Comparison of ENCODE assay signal across 8 cellular contexts in genomic region chr15:67107014-67107812, GRCh38. TPM values are rescaled to one million over a fixed set of nuclear protein-coding genes. Genes with fewer than 3 reads are reported as not detected.
A peak's percentile ranks its signal among the peaks of the same experiment; 100 is the strongest.
DNase-seq lines count a peak whose midpoint lies in the region; ATAC-seq and TF ChIP-seq lines count a peak whose summit lies in the region.

No MANE protein-coding gene starts in this region.

- peak overlapping the region; percentile 92 for H3K27ac ChIP-seq in HCT116 (ENCODE audit: low read depth, low read length)

- H3K4me2 ChIP-seq in HCT116 (ENCODE audit: low read length) = peak overlapping the region; percentile 73

- no peaks in the 10 kb centered on the region for H3K9me2 ChIP-seq in HCT116 (ENCODE audit: insufficient read depth)

- intact Hi-C loops in HCT116 (cut with micrococcal nuclease) = loop anchor here (1.0 to 10.0 kb wide), 3 partner anchors 43 to 198 kb away; no protein-coding TSS in a partner anchor

- peaks cover 80 to 96% of the 10 kb centered on the region in 2 experiments for H3K4me1 ChIP-seq in HCT116 (ENCODE audit: control insufficient read depth in 1 of 2, insufficient read depth in 2 of 2, low read length in 2 of 2)

- CTCF ChIA-PET in HCT116 (lab: Charles Lee) = interaction anchor here (0.6 to 1.3 kb wide), 2 partner anchors 11 to 196 kb away, joined by 3 to 5 read pairs; no protein-coding TSS in a partner anchor

- peak; percentile 82 for ATAC-seq in HCT116
- ATAC-seq in stimulated activated naive B cell treated with anti-CD40 and anti-IgM and Interleukin-4, amounts not matched to agents 10 μg/mL and 1 μg/mL and 100 μg/mL, for 72 hours (replicated peaks) = peak in 1 of 2 donors; percentile 8
- ATAC-seq in HG03196 (IDR thresholded peaks at IDR 0.05; ENCODE audit: unreplicated experiment) = no peak
- ATAC-seq in HG03342 (IDR thresholded peaks at IDR 0.05; ENCODE audit: unreplicated experiment) = no peak

- peaks cover 0 to 17% of the 10 kb centered on the region in 2 experiments; a peak in 2 of 4 replicates for H3K36me3 ChIP-seq in HCT116 (ENCODE audit: control insufficient read depth in 1 of 2, insufficient read depth in 2 of 2, low read length in 2 of 2)

- TF ChIP-seq RAD21 in HCT116 (IDR thresholded peaks at IDR 0.05; ENCODE audit: low read depth) = no peak

- DNase-seq in HCT116 (ENCODE audit: low read depth, low spot score) (peak; percentile 99), hepatic stellate cell (ENCODE audit: low spot score) (peak; percentile 92), NCI-H146 treated with DMSO at 0.1 percent for 48 hours (lab: John Stamatoyannopoulos, UW; ENCODE audit: unreplicated experiment) (no peak), NCI-H446 treated with DMSO at 0.1 percent for 48 hours (lab: John Stamatoyannopoulos, UW) (no peak)
- no peak for DNase-seq in stimulated activated naive B cell treated with anti-CD40 and anti-IgM and Interleukin-4, amounts not matched to agents 10 μg/mL and 1 μg/mL and 100 μg/mL, for 72 hours

- H2AFZ ChIP-seq in HCT116 (ENCODE audit: low read depth, low read length, poor library complexity, severe bottlenecking) = no peak overlapping the region

- peaks cover under 1 to 60% of the 10 kb centered on the region in 2 donors for H3K4me1 Mint-ChIP-seq in stimulated activated naive B cell treated with anti-CD40 and anti-IgM and Interleukin-4, amounts not matched to agents 10 μg/mL and 1 μg/mL and 100 μg/mL, for 72 hours

- TF ChIP-seq POLR2A in HCT116 (IDR thresholded peaks at IDR 0.05; ENCODE audit: borderline replicate concordance, extremely low read depth, insufficient read depth, insufficient read length) = no peak

- peak overlapping the region; percentile 25 to 34 for H3K4me3 ChIP-seq in HCT116 (replicated peaks in 1 of 2; ENCODE audit: low read depth in 1 of 2, low read length in 2 of 2)
- peak overlapping the region; percentile 29 for H3K4me3 ChIP-seq in WI38 (ENCODE audit: low read depth, low read length)

- H3K27me3 Mint-ChIP-seq in stimulated activated naive B cell treated with anti-CD40 and anti-IgM and Interleukin-4, amounts not matched to agents 10 μg/mL and 1 μg/mL and 100 μg/mL, for 72 hours = no peaks in the 10 kb centered on the region

- peaks cover 0 to 13% of the 10 kb centered on the region in 2 experiments; a peak in 1 of 4 replicates for H3K9me3 ChIP-seq in HCT116 (ENCODE audit: control insufficient read depth in 1 of 2, insufficient read depth in 1 of 2, low read depth in 1 of 2, low read length in 2 of 2)

- peaks cover 4 to 5% of the 10 kb centered on the region in 2 donors for H3K9me3 Mint-ChIP-seq in stimulated activated naive B cell treated with anti-CD40 and anti-IgM and Interleukin-4, amounts not matched to agents 10 μg/mL and 1 μg/mL and 100 μg/mL, for 72 hours

- POLR2A ChIA-PET in HCT116 (lab: Charles Lee) = interaction anchor here (0.7 to 3.0 kb wide), 7 partner anchors 9 to 43 kb away, joined by 3 to 23 read pairs (median 4); partner anchors contain the start of gene SMAD3

- no peaks in the 10 kb centered on the region for H4K20me1 ChIP-seq in HCT116 (ENCODE audit: insufficient read depth)

- peaks cover 22 to 34% of the 10 kb centered on the region in 2 donors for H3K36me3 Mint-ChIP-seq in stimulated activated naive B cell treated with anti-CD40 and anti-IgM and Interleukin-4, amounts not matched to agents 10 μg/mL and 1 μg/mL and 100 μg/mL, for 72 hours

- peak overlapping the region; percentile 76 for H3K9ac ChIP-seq in HCT116 (ENCODE audit: low read length)

- H3K79me2 ChIP-seq in HCT116 (ENCODE audit: insufficient read depth, low read length) = peaks cover 94% of the 10 kb centered on the region

- H3K4me3 Mint-ChIP-seq in stimulated activated naive B cell treated with anti-CD40 and anti-IgM and Interleukin-4, amounts not matched to agents 10 μg/mL and 1 μg/mL and 100 μg/mL, for 72 hours = peak overlapping the region; percentile 12 to 14

- no peaks in the 10 kb centered on the region for H3K27me3 ChIP-seq in HCT116 (ENCODE audit: insufficient read depth, low read length)

- TF ChIP-seq CTCF in HCT116 (IDR thresholded peaks at IDR 0.05 in 2 of 3, conservative IDR thresholded peaks at IDR 0.05 in 1 of 3; ENCODE audit: borderline replicate concordance in 1 of 3, insufficient read depth in 1 of 3, low read depth in 2 of 3, low read length in 2 of 3) (no peak), WI38 (IDR thresholded peaks at IDR 0.05; ENCODE audit: low read depth, low read length) (no peak)

- RAD21 ChIA-PET in HCT116 (lab: Charles Lee; ENCODE audit: low non-redundant PET in 1 of 2, low total read pairs in 2 of 2, uncharacterized antibody in 2 of 2, unreplicated experiment in 2 of 2) = interaction anchor here (0.9 to 1.6 kb wide), 7 partner anchors 18 to 161 kb away, joined by 3 to 7 read pairs (median 3); partner anchors contain the start of gene SMAD3 (in 2 of the 2)

- peak overlapping the region; percentile 88 for H3K27ac Mint-ChIP-seq in stimulated activated naive B cell treated with anti-CD40 and anti-IgM and Interleukin-4, amounts not matched to agents 10 μg/mL and 1 μg/mL and 100 μg/mL, for 72 hours

- BruUV-seq in HCT116 (replicated peaks; lab: Mats Ljungman, UMichigan) = TSS peak; percentile 43

TF ChIP-seq in HCT116, 20 proteins besides CTCF, POLR2A, EP300 and RAD21:
- TF ChIP-seq ZBTB33 (IDR thresholded peaks at IDR 0.05; ENCODE audit: extremely low read depth, insufficient replicate concordance, low read length) (peak; percentile 83), SIN3A (IDR thresholded peaks at IDR 0.05; ENCODE audit: low read depth) (no peak), JUND (IDR thresholded peaks at IDR 0.05) (no peak), POLR2AphosphoS5 (IDR thresholded peaks at IDR 0.05; ENCODE audit: low read depth, low read length) (peak; percentile 56), TCF7L2 (IDR thresholded peaks at IDR 0.05; ENCODE audit: borderline replicate concordance, extremely low read depth, insufficient read depth, insufficient read length) (peak; percentile 88), CBX3 (IDR thresholded peaks at IDR 0.05; ENCODE audit: low read depth) (no peak)

RNA-seq across cellular contexts. Expression of gene SMAD3, which starts 41.8 kb away (rescaled TPM):
- total RNA-seq in HCT116 (2021; ENCODE audit: unreplicated experiment) = 89.2 TPM
- 54.4 and 57.6 TPM in 2 replicates for polyA plus RNA-seq in HCT116 (2012)

Comparison
In these comparisons a context has a peak if more than half of its experiments do, and no peak if none do; other contexts are left out.
1. DNase-seq: peak in HCT116 (single experiment) and hepatic stellate cell (single experiment); none in stimulated activated naive B cell treated with anti-CD40 and anti-IgM and Interleukin-4, amounts not matched to agents 10 μg/mL and 1 μg/mL and 100 μg/mL, for 72 hours (single experiment), NCI-H146 treated with DMSO at 0.1 percent for 48 hours (single experiment) and NCI-H446 treated with DMSO at 0.1 percent for 48 hours (single experiment).